Comparison of ENCODE assay signal across 9 cellular contexts in genomic region chr15:85750807-85751730, GRCh38. TPM values are rescaled to one million over a fixed set of nuclear protein-coding genes. Genes with fewer than 3 reads are reported as not detected.
DNase-seq lines count a peak whose midpoint lies in the region; ATAC-seq, FAIRE-seq and TF ChIP-seq lines count a peak whose summit lies in the region.
"Had no signal": no experiment of that assay in that cellular context is flagged by ENCODE, and none has a peak within 500 bp of the region (broad histone marks: within the 10 kb centered on the region; RNA-seq: fewer than 3 reads in every experiment).

No MANE protein-coding gene starts in this region.

- peaks cover 12% of the 10 kb centered on the region for H3K36me3 Mint-ChIP-seq in stimulated activated memory B cell treated with anti-CD40 and anti-IgM and Interleukin-4, amounts not matched to agents 10 μg/mL and 1 μg/mL and 100 μg/mL, for 72 hours

- CTCF ChIA-PET in HepG2 (lab: Yijun Ruan, JAX; ENCODE audit: low intra/inter-chr PET ratio, low total read pairs): no interaction called here

- H3K4me1 ChIP-seq in HepG2 (ENCODE audit: insufficient read depth, low read length) (no peaks in the 10 kb centered on the region), Karpas-422 (ENCODE audit: low read length) (no peaks in the 10 kb centered on the region)

- H3K27me3 Mint-ChIP-seq in stimulated activated memory B cell treated with anti-CD40 and anti-IgM and Interleukin-4, amounts not matched to agents 10 μg/mL and 1 μg/mL and 100 μg/mL, for 72 hours: no peaks in the 10 kb centered on the region

- H3K4me3 ChIP-seq in coronary artery (peak overlapping the region; percentile 61), HepG2 (replicated peaks in 1 of 3; ENCODE audit: insufficient read depth in 1 of 3, low read depth in 2 of 3, low read length in 3 of 3) (no peak overlapping the region), Karpas-422 (ENCODE audit: low read length) (no peak overlapping the region)

- ATAC-seq in HepG2 (peak; percentile 15), GM18502 (IDR thresholded peaks at IDR 0.05; ENCODE audit: poor library complexity, unreplicated experiment) (no peak), GM21526 (IDR thresholded peaks at IDR 0.05; ENCODE audit: low FRiP score, unreplicated experiment) (no peak)
- peak; percentile 44 for ATAC-seq in stimulated activated memory B cell treated with anti-CD40 and anti-IgM and Interleukin-4, amounts not matched to agents 10 μg/mL and 1 μg/mL and 100 μg/mL, for 72 hours

- TF ChIP-seq POLR2A in HepG2 (IDR thresholded peaks at IDR 0.05; ENCODE audit: insufficient read depth in 1 of 2, low read depth in 2 of 2, low read length in 2 of 2): no peak

- no peak overlapping the region for H3K4me2 ChIP-seq in HepG2 (ENCODE audit: low read depth, low read length)
- H3K4me2 ChIP-seq in Karpas-422 (ENCODE audit: low read depth, low read length, poor library complexity, severe bottlenecking): no peak overlapping the region

- no peak overlapping the region for H2AFZ ChIP-seq in HepG2 (ENCODE audit: low read length)
- no peak overlapping the region for H2AFZ ChIP-seq in Karpas-422 (ENCODE audit: low read length)

- no peak for TF ChIP-seq CTCF in coronary artery (IDR thresholded peaks at IDR 0.05)
- TF ChIP-seq CTCF in HepG2 (CRISPR knock-in tag; IDR thresholded peaks at IDR 0.05): no peak

- H3K27me3 ChIP-seq in HepG2 (ENCODE audit: control insufficient read depth in 1 of 2, insufficient read depth in 2 of 2, low read length in 2 of 2) (no peaks in the 10 kb centered on the region), Karpas-422 (ENCODE audit: low read length) (no peaks in the 10 kb centered on the region)

- H3K36me3 ChIP-seq in HepG2 (replicated peaks in 1 of 2; ENCODE audit: control insufficient read depth in 1 of 2, insufficient read depth in 2 of 2, low read length in 2 of 2) (0 out of 5 replicates have a peak, but pooled peaks cover 0 to 16% of the 10 kb centered on the region in 2 experiments), Karpas-422 (ENCODE audit: insufficient read depth, low read length) (peaks cover 6% of the 10 kb centered on the region)

- H3K9ac ChIP-seq in HepG2 (ENCODE audit: insufficient read depth, low read depth, low read length) (no peak overlapping the region), Karpas-422 (ENCODE audit: low read length) (no peak overlapping the region)

- intact Hi-C loops in HepG2 (cut with micrococcal nuclease; ENCODE audit: unreplicated experiment): no loop called here

- in situ Hi-C loops in HepG2 (cut with HindIII; ENCODE audit: extremely low pct_ligation_motif_present, low pct_unique_long_range_greater_than_20kb): no loop called here

- H3K4me3 Mint-ChIP-seq in stimulated activated memory B cell treated with anti-CD40 and anti-IgM and Interleukin-4, amounts not matched to agents 10 μg/mL and 1 μg/mL and 100 μg/mL, for 72 hours: no peak overlapping the region

- peaks cover 7% of the 10 kb centered on the region for H3K4me1 Mint-ChIP-seq in stimulated activated memory B cell treated with anti-CD40 and anti-IgM and Interleukin-4, amounts not matched to agents 10 μg/mL and 1 μg/mL and 100 μg/mL, for 72 hours

- H3K9me3 ChIP-seq in HepG2 (ENCODE audit: low read length) (no peaks in the 10 kb centered on the region), Karpas-422 (ENCODE audit: low read length) (no peaks in the 10 kb centered on the region)

- no TSS peak for BruUV-seq in HepG2 (replicated peaks; lab: Mats Ljungman, UMichigan)

- no peak for FAIRE-seq in HepG2 (lab: Jason Lieb, UNC)

- TF ChIP-seq EP300 in HepG2 (IDR thresholded peaks at IDR 0.05; ENCODE audit: low read depth in 2 of 2, low read length in 2 of 2) (no peak), HepG2 (CRISPR knock-in tag; IDR thresholded peaks at IDR 0.05; ENCODE audit: borderline replicate concordance) (no peak)

- H3K9me3 Mint-ChIP-seq in stimulated activated memory B cell treated with anti-CD40 and anti-IgM and Interleukin-4, amounts not matched to agents 10 μg/mL and 1 μg/mL and 100 μg/mL, for 72 hours: no peaks in the 10 kb centered on the region

- no peak overlapping the region for H3K27ac Mint-ChIP-seq in stimulated activated memory B cell treated with anti-CD40 and anti-IgM and Interleukin-4, amounts not matched to agents 10 μg/mL and 1 μg/mL and 100 μg/mL, for 72 hours

- H3K9me2 ChIP-seq in Karpas-422 (replicated peaks; ENCODE audit: insufficient read depth, low read length): no peaks in the 10 kb centered on the region

- POLR2A ChIA-PET in HepG2 (lab: Yijun Ruan, JAX): no interaction called here

- WGBS in HepG2 (ENCODE audit: low lambda C conversion rate): 88% methylated on average over 18 of the region's 21 CpGs

- H4K20me1 ChIP-seq in HepG2 (ENCODE audit: insufficient read depth, low read length) (no peaks in the 10 kb centered on the region), Karpas-422 (ENCODE audit: insufficient read depth, low read depth, low read length) (no peaks in the 10 kb centered on the region)

- peak; percentile 79 to 83 for DNase-seq in Kasumi-1 (lab: John Stamatoyannopoulos, UW)
- peak; percentile 77 for DNase-seq in coronary artery (ENCODE audit: low spot score)
- DNase-seq in HepG2 (ENCODE audit: low spot score): no peak
- DNase-seq in stimulated activated CD4-positive, alpha-beta T cell treated with anti-CD3 and anti-CD28 coated beads, Interleukin-4, amount 100 ng/mL, for 4 hours: no peak
- no peak for DNase-seq in Karpas-422

- H3K79me2 ChIP-seq in HepG2 (ENCODE audit: insufficient read depth, low read length) (no peaks in the 10 kb centered on the region), Karpas-422 (ENCODE audit: low read length) (no peaks in the 10 kb centered on the region)

- H3K27ac ChIP-seq in coronary artery (peak overlapping the region; percentile 67 to 86), HepG2 (ENCODE audit: extremely low read length, insufficient read depth, low read length) (no peak overlapping the region), Karpas-422 (ENCODE audit: low read length) (no peak overlapping the region)
- H3K27ac ChIP-seq: epithelial cell of prostate had no signal

- no peak for TF ChIP-seq RAD21 in HepG2 (CRISPR knock-in tag; IDR thresholded peaks at IDR 0.05)

TF ChIP-seq in HepG2, 621 proteins besides CTCF, POLR2A, EP300 and RAD21 (continues in another document):
- TF ChIP-seq GMEB2 (CRISPR knock-in tag; IDR thresholded peaks at IDR 0.05; ENCODE audit: low read depth) (no peak), NBN (conservative IDR thresholded peaks at IDR 0.05) (no peak), PBX2 (CRISPR knock-in tag; IDR thresholded peaks at IDR 0.05) (no peak), YEATS4 (CRISPR knock-in tag; IDR thresholded peaks at IDR 0.05; ENCODE audit: borderline replicate concordance) (no peak), NFKB2 (CRISPR knock-in tag; IDR thresholded peaks at IDR 0.05; ENCODE audit: borderline replicate concordance) (no peak)

RNA-seq across cellular contexts. Expression of gene KLHL25, which starts 43.7 kb away (rescaled TPM):
- 7.4 and 8.2 TPM in 2 replicates for total RNA-seq in HepG2 (2016; rRNA removed; fragmentation: Illumina TruSeq; extraction: Trizol)
- 2.2 TPM in 2 replicates for total RNA-seq in HepG2 (2016; cell fraction: cytosol; rRNA removed; fragmentation: Illumina TruSeq; extraction: Trizol; ENCODE audit: low read depth)
- total RNA-seq in HepG2 (2016; cell fraction: insoluble cytoplasmic fraction; rRNA removed; fragmentation: Illumina TruSeq; extraction: Trizol): 6.6 and 8.0 TPM in 2 replicates
- total RNA-seq in HepG2 (2016; cell fraction: membrane; rRNA removed; fragmentation: Illumina TruSeq; extraction: Trizol): 4.1 and 4.3 TPM in 2 replicates
- total RNA-seq in HepG2 (2016; cell fraction: nucleus; rRNA removed; fragmentation: Illumina TruSeq; extraction: Trizol): 6.8 and 7.2 TPM in 2 replicates
- 3.7 and 5.2 TPM in 2 replicates for polyA plus RNA-seq in HepG2 (2011; rRNA removed)
- polyA plus RNA-seq in HepG2 (2011; cell fraction: cytosol; rRNA removed): 3.2 and 4.8 TPM in 2 replicates
- 9.9 and 10.8 TPM in 2 replicates for polyA plus RNA-seq in HepG2 (2011; cell fraction: nucleus; rRNA removed)
- 2.3 and 3.1 TPM in 2 replicates for polyA plus RNA-seq in HepG2 (2012)
- 1.0 and 1.1 TPM in 2 replicates for polyA plus RNA-seq in HepG2 (2016; cell fraction: cytosol; fragmentation: Illumina TruSeq; extraction: Trizol; ENCODE audit: low read depth)
- polyA plus RNA-seq in HepG2 (2016; cell fraction: insoluble cytoplasmic fraction; fragmentation: Illumina TruSeq; extraction: Trizol; ENCODE audit: low read depth): 5.4 and 5.9 TPM in 2 replicates
- 1.7 and 2.0 TPM in 2 replicates for polyA plus RNA-seq in HepG2 (2016; cell fraction: membrane; fragmentation: Illumina TruSeq; extraction: Trizol; ENCODE audit: low read depth)
- 8.0 TPM in 2 replicates for polyA plus RNA-seq in HepG2 (2016; cell fraction: nucleus; fragmentation: Illumina TruSeq; extraction: Trizol; ENCODE audit: insufficient read depth, low read depth)
- 9.9 and 14.9 TPM in 2 replicates for polyA minus RNA-seq in HepG2 (2011; rRNA and poly(A)+ RNA removed; ENCODE audit: low replicate concordance)
- polyA minus RNA-seq in HepG2 (2011; cell fraction: cytosol; rRNA and poly(A)+ RNA removed): 3.3 and 4.0 TPM in 2 replicates
- polyA minus RNA-seq in HepG2 (2011; cell fraction: nucleus; rRNA and poly(A)+ RNA removed): 6.2 and 6.7 TPM in 2 replicates
- 1.5 and 3.3 TPM in 2 replicates for total RNA-seq in Karpas-422 (2014; rRNA removed; shearing (Covaris generic); ENCODE audit: low replicate concordance)

Comparison
In these comparisons a context has a peak if more than half of its experiments do, and no peak if none do; other contexts are left out.
1. DNase-seq: peak in Kasumi-1 (2 of 2) and coronary artery (single experiment); none in HepG2 (single experiment), stimulated activated CD4-positive, alpha-beta T cell treated with anti-CD3 and anti-CD28 coated beads, Interleukin-4, amount 100 ng/mL, for 4 hours (0 of 2) and Karpas-422 (single experiment).
2. H3K27ac ChIP-seq: peak in coronary artery (2 of 2); none in HepG2 (single experiment) and Karpas-422 (single experiment).
3. ATAC-seq: peak in HepG2 (single experiment) and stimulated activated memory B cell treated with anti-CD40 and anti-IgM and Interleukin-4, amounts not matched to agents 10 μg/mL and 1 μg/mL and 100 μg/mL, for 72 hours (single experiment); none in GM18502 (single experiment) and GM21526 (single experiment).